In the genomic region with DNA sequence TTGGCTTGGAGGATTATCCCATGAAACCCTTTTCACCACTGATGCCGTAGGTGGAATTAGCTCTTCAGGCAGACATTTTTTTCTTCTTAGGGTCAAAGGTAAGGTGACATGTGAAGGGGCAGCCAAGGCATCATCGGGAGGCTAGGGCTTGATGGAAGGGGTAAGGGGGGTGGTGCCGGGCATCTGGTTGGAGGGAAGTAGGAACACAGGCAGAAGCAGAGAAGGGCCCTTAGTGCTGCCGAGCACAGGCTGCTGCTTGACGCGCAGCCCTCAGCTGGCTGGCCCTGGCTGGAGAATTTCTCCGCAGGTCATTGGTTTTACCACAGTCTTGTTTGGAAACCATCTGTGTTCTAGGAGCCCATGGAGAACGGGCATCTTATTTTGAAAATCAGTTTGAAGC, we compare ENCODE assay signal across 1 cellular context.
TF ChIP-seq lines count a peak whose summit lies in the region.

No MANE protein-coding gene starts in this region.

TF ChIP-seq in HEK293, 187 proteins besides CTCF, POLR2A, EP300 and RAD21 (continued from another document):
- TF ChIP-seq, protein P1, sequence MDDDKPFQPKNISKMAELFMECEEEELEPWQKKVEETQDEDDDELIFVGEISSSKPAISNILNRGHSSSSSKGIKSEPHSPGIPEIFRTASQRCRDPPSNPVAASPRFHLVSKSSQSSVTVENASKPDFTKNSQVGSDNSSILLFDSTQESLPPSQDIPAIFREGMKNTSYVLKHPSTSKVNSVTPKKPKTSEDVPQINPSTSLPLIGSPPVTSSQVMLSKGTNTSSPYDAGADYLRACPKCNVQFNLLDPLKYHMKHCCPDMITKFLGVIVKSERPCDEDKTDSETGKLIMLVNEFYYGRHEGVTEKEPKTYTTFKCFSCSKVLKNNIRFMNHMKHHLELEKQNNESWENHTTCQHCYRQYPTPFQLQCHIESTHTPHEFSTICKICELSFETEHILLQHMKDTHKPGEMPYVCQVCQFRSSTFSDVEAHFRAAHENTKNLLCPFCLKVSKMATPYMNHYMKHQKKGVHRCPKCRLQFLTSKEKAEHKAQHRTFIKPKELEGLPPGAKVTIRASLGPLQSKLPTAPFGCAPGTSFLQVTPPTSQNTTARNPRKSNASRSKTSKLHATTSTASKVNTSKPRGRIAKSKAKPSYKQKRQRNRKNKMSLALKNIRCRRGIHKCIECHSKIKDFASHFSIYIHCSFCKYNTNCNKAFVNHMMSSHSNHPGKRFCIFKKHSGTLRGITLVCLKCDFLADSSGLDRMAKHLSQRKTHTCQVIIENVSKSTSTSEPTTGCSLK (tag by site-specific recombination; IDR thresholded peaks at IDR 0.05) = no peak
- TF ChIP-seq ZNF596 (tag by site-specific recombination; IDR thresholded peaks at IDR 0.05) (no peak), ZNF302 (tag by site-specific recombination; IDR thresholded peaks at IDR 0.05; ENCODE audit: low read depth) (no peak), ZBTB17 (tag by site-specific recombination; IDR thresholded peaks at IDR 0.05) (no peak), KLF7 (tag by site-specific recombination; IDR thresholded peaks at IDR 0.05; ENCODE audit: borderline replicate concordance) (no peak), ZNF37A (tag by site-specific recombination; IDR thresholded peaks at IDR 0.05) (no peak), ZNF266 (tag by site-specific recombination; IDR thresholded peaks at IDR 0.05; ENCODE audit: low read depth) (no peak), ZNF311 (tag by site-specific recombination; IDR thresholded peaks at IDR 0.05; ENCODE audit: borderline replicate concordance) (no peak), ZBTB48 (tag by site-specific recombination; IDR thresholded peaks at IDR 0.05) (peak; percentile 57; the same call in 1 of the 2 replicates), MYNN (tag by site-specific recombination; IDR thresholded peaks at IDR 0.05; ENCODE audit: borderline replicate concordance) (peak; percentile 82; the same call in 1 of the 2 replicates), ZBTB20 (tag by site-specific recombination; IDR thresholded peaks at IDR 0.05) (peak; percentile 66), OSR2 (tag by site-specific recombination; IDR thresholded peaks at IDR 0.05) (no peak)
- TF ChIP-seq, protein P2, sequence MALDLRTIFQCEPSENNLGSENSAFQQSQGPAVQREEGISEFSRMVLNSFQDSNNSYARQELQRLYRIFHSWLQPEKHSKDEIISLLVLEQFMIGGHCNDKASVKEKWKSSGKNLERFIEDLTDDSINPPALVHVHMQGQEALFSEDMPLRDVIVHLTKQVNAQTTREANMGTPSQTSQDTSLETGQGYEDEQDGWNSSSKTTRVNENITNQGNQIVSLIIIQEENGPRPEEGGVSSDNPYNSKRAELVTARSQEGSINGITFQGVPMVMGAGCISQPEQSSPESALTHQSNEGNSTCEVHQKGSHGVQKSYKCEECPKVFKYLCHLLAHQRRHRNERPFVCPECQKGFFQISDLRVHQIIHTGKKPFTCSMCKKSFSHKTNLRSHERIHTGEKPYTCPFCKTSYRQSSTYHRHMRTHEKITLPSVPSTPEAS (tag by site-specific recombination; IDR thresholded peaks at IDR 0.05) = no peak
